ENCODE assay signal across 8 cellular contexts in genomic region chr7:103037823-103038739, GRCh38. TPM values are rescaled to one million over a fixed set of nuclear protein-coding genes. Genes with fewer than 3 reads are reported as not detected.
DNase-seq lines count a peak whose midpoint lies in the region; ATAC-seq and TF ChIP-seq lines count a peak whose summit lies in the region.
"Not testable (repeated sequence)": the region's sequence is repeated elsewhere in the genome, so short reads cannot be mapped to it uniquely, and the experiment has no call there.

No MANE protein-coding gene starts in this region.

- H3K4me1 Mint-ChIP-seq in CD4-positive, CD25-positive, alpha-beta regulatory T cell; nephron progenitor cell: not testable (repeated sequence)

- H3K4me1 ChIP-seq in CD4-positive, CD25-positive, alpha-beta regulatory T cell (ENCODE audit: control insufficient read depth, insufficient read depth, low read length, poor library complexity, severe bottlenecking); body of pancreas; hepatocyte (ENCODE audit: insufficient read depth): not testable (repeated sequence)

- peak in 2 of 3 donors; percentile 1 to 23 for DNase-seq in CD4-positive, CD25-positive, alpha-beta regulatory T cell
- DNase-seq in ELF-1 (ENCODE audit: low read depth, low spot score) (peak; percentile 88), NCI-H1436 treated with DMSO at 0.1 percent for 48 hours (lab: John Stamatoyannopoulos, UW) (peak; percentile 38), NCI-H69 (lab: John Stamatoyannopoulos, UW) (peak; percentile 86), T follicular helper cell (ENCODE audit: low read depth) (peak; percentile 4), body of pancreas (peak; percentile 48 to 86 (median 74)), hepatocyte (ENCODE audit: low spot score) (peak; percentile 56), nephron progenitor cell (peak; percentile 23)

- not testable (repeated sequence) for H4K20me1 ChIP-seq in hepatocyte (ENCODE audit: insufficient read depth, poor library complexity, severe bottlenecking)

- H2AFZ ChIP-seq in hepatocyte = not testable (repeated sequence)

- not testable (repeated sequence) for H3K27me3 ChIP-seq in CD4-positive, CD25-positive, alpha-beta regulatory T cell (ENCODE audit: control insufficient read depth, insufficient read depth, low read length); body of pancreas; hepatocyte

- not testable (repeated sequence) for ATAC-seq in CD4-positive, CD25-positive, alpha-beta regulatory T cell (ENCODE audit: low read depth in 2 of 2)
- peak; percentile 4 for ATAC-seq in body of pancreas

- WGBS in body of pancreas, 2 donors = 67 to 80% methylated on average over 14 to 20 of the region's 20 CpGs
- WGBS in hepatocyte (ENCODE audit: low lambda C conversion rate, missing lambda C conversion rate) = 73% methylated on average over 20 of the region's 20 CpGs

- H3K27me3 Mint-ChIP-seq in CD4-positive, CD25-positive, alpha-beta regulatory T cell = peaks cover 14% of the 10 kb centered on the region
- not testable (repeated sequence) for H3K27me3 Mint-ChIP-seq in nephron progenitor cell (ENCODE audit: low read depth, poor library complexity)

- H3K9me3 Mint-ChIP-seq in CD4-positive, CD25-positive, alpha-beta regulatory T cell = not testable (repeated sequence)
- peaks cover 61% of the 10 kb centered on the region for H3K9me3 Mint-ChIP-seq in nephron progenitor cell

- TF ChIP-seq POLR2A in body of pancreas (IDR thresholded peaks at IDR 0.05) = peak in 1 of 3 donors; percentile 13

- TF ChIP-seq CTCF in body of pancreas (IDR thresholded peaks at IDR 0.05); hepatocyte (IDR thresholded peaks at IDR 0.05; ENCODE audit: poor library complexity); nephron progenitor cell (IDR thresholded peaks at IDR 0.05): not testable (repeated sequence)

- H3K27ac ChIP-seq in CD4-positive, CD25-positive, alpha-beta regulatory T cell (ENCODE audit: insufficient read depth, low read length, poor library complexity, severe bottlenecking) = not testable (repeated sequence)
- H3K27ac ChIP-seq in body of pancreas = peak overlapping the region in 3 of 4 donors; percentile 16 to 65 (median 33)
- peak overlapping the region; percentile 37 for H3K27ac ChIP-seq in hepatocyte

- intact Hi-C loops in body of pancreas (cut with DNase I) = not testable (repeated sequence)

- not testable (repeated sequence) for H3K9me3 ChIP-seq in CD4-positive, CD25-positive, alpha-beta regulatory T cell (ENCODE audit: control insufficient read depth in 2 of 2, low read length in 2 of 2); body of pancreas; hepatocyte (ENCODE audit: low read depth)

- not testable (repeated sequence) for H3K9me2 ChIP-seq in hepatocyte (replicated peaks; ENCODE audit: insufficient read depth)

- H3K36me3 Mint-ChIP-seq in CD4-positive, CD25-positive, alpha-beta regulatory T cell = not testable (repeated sequence)
- peaks cover 56% of the 10 kb centered on the region for H3K36me3 Mint-ChIP-seq in nephron progenitor cell (ENCODE audit: low read depth)

- H3K4me3 ChIP-seq in CD4-positive, CD25-positive, alpha-beta regulatory T cell (ENCODE audit: low read depth, low read length); body of pancreas; hepatocyte: not testable (repeated sequence)

- H3K79me2 ChIP-seq in hepatocyte = not testable (repeated sequence)

- not testable (repeated sequence) for H3K36me3 ChIP-seq in CD4-positive, CD25-positive, alpha-beta regulatory T cell (ENCODE audit: control insufficient read depth, insufficient read depth, low read length); body of pancreas (replicated peaks in 1 of 2; ENCODE audit: insufficient read depth in 1 of 2, low read depth in 2 of 2); hepatocyte (replicated peaks; ENCODE audit: insufficient read depth, low read depth)

- H3K4me3 Mint-ChIP-seq in CD4-positive, CD25-positive, alpha-beta regulatory T cell; nephron progenitor cell: not testable (repeated sequence)

- peak overlapping the region; percentile 41 for H3K4me2 ChIP-seq in hepatocyte

- H3K27ac Mint-ChIP-seq in CD4-positive, CD25-positive, alpha-beta regulatory T cell = peak overlapping the region in 1 of 3 donors; percentile 69
- H3K27ac Mint-ChIP-seq in nephron progenitor cell = not testable (repeated sequence)

RNA-seq across cellular contexts. Expression of gene FBXL13, which starts 36.5 kb away (rescaled TPM):
- not detected for total RNA-seq in CD4-positive, CD25-positive, alpha-beta regulatory T cell
- polyA plus RNA-seq in CD4-positive, CD25-positive, alpha-beta regulatory T cell = under 1 TPM in 2 of 4 donors, not detected in 2; 0.19 to 0.42 TPM
- total RNA-seq in body of pancreas (1 to 10 TPM; 4.2 to 5.6 TPM), hepatocyte (1.8 and 3.3 TPM in 2 replicates)
- polyA plus RNA-seq in hepatocyte = 0.10 and 0.30 TPM in 2 replicates

RNA-seq across cellular contexts. Expression of gene ARMC10, which starts 36.9 kb away (rescaled TPM):
- 16.3 TPM for total RNA-seq in CD4-positive, CD25-positive, alpha-beta regulatory T cell
- 10 to 100 TPM; 36.7 to 51.2 (median 44.5) TPM for polyA plus RNA-seq in CD4-positive, CD25-positive, alpha-beta regulatory T cell
- 10 to 100 TPM; 20.4 to 31.1 TPM for total RNA-seq in body of pancreas
- total RNA-seq in hepatocyte = 27.2 and 35.7 TPM in 2 replicates
- 28.5 and 33.5 TPM in 2 replicates for polyA plus RNA-seq in hepatocyte

Comparison
In these comparisons a context has a peak if more than half of its experiments do, and no peak if none do; other contexts are left out.
1. DNase-seq: peak in every context shown above with its lines; median percentile 88 in ELF-1; 86 in NCI-H69; 74 in body of pancreas; 56 in hepatocyte; 38 in NCI-H1436 treated with DMSO at 0.1 percent for 48 hours; 23 in nephron progenitor cell; 12 in CD4-positive, CD25-positive, alpha-beta regulatory T cell; 4 in T follicular helper cell.